Comparison of ENCODE assay signal across 8 cellular contexts in genomic region chr2:140761807-140762206, GRCh38.
"Had no signal": no experiment of that assay in that cellular context is flagged by ENCODE, and none has a peak within 500 bp of the region (broad histone marks: within the 10 kb centered on the region; RNA-seq: fewer than 3 reads in every experiment).

No MANE protein-coding gene starts in this region.

- H3K4me3 ChIP-seq: GM12878 had no signal

- ATAC-seq: GM12878 had no signal

- DNase-seq: GDM1, GF-D8 had no signal

- FAIRE-seq: G401.6, GM12878, GM12891, GM12892, GM18507, GM19239 had no signal
